In the genomic region with DNA sequence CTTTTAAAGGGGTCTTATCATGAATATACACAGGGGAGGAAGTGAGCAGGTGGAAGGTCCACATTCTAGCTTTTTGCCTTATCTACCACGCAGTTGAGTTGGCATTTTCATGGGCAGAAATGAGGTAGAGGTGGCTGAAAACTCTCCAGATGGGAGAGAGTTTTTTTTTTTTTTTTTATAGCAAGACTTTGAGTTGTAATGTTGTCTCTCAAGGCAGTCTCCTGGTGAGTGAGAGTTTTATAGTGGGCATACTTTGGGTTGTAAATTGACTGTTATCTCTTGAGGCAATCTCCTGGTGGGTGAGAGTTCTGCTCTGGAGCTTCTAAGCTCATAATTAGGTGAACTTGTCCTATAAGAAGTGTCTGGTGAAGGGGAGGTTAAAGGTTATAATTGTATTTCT, we compare ENCODE assay signal across 26 cellular contexts.
DNase-seq lines count a peak whose midpoint lies in the region; ATAC-seq and TF ChIP-seq lines count a peak whose summit lies in the region.
"Had no signal": no experiment of that assay in that cellular context is flagged by ENCODE, and none has a peak within 500 bp of the region (broad histone marks: within the 10 kb centered on the region; RNA-seq: fewer than 3 reads in every experiment).

No MANE protein-coding gene starts in this region.

- no peak for TF ChIP-seq CTCF in A673 (conservative IDR thresholded peaks at IDR 0.05; ENCODE audit: low read depth, low read length)
- no peak for TF ChIP-seq CTCF in Caco-2 (IDR thresholded peaks at IDR 0.05; ENCODE audit: insufficient read depth in 1 of 2, low read depth in 1 of 2, low read length in 1 of 2, severe bottlenecking in 1 of 2, unreplicated experiment in 1 of 2)

- H3K4me1 Mint-ChIP-seq in activated naive CD8-positive, alpha-beta T cell treated with anti-CD3 and anti-CD28 coated beads, Interleukin-2, amount 50 U/mL, for 24 hours: no peaks in the 10 kb centered on the region
- H3K4me1 Mint-ChIP-seq in Caco-2 (ENCODE audit: low read depth, unreplicated experiment): no peaks in the 10 kb centered on the region
- H3K4me1 Mint-ChIP-seq: CD14-positive monocyte; CD4-positive, alpha-beta memory T cell; CD4-positive, CD25-positive, alpha-beta regulatory T cell; CD8-positive, alpha-beta memory T cell had no signal

- no peak overlapping the region for H2BK120ac ChIP-seq in mesendoderm (ENCODE audit: low read depth, low read length)

- no peak overlapping the region for H4K8ac ChIP-seq in mesendoderm (ENCODE audit: low read depth, low read length)

- no peak for ATAC-seq in activated naive CD8-positive, alpha-beta T cell treated with anti-CD3 and anti-CD28 coated beads, Interleukin-2, amount 50 U/mL, for 24 hours
- ATAC-seq: A549, GM12878 had no signal

- H3K9me3 Mint-ChIP-seq in activated naive CD8-positive, alpha-beta T cell treated with anti-CD3 and anti-CD28 coated beads, Interleukin-2, amount 50 U/mL, for 24 hours: no peaks in the 10 kb centered on the region
- H3K9me3 Mint-ChIP-seq in Caco-2 (ENCODE audit: unreplicated experiment): no peaks in the 10 kb centered on the region

- CTCF ChIA-PET in A673 (lab: Charles Lee): no interaction called here
- CTCF ChIA-PET in HEK293T (lab: Yijun Ruan, JAX): no interaction called here
- CTCF ChIA-PET in Caco-2 (lab: Charles Lee): no interaction called here

- no peaks in the 10 kb centered on the region for H3K27me3 ChIP-seq in A673 (replicated peaks; ENCODE audit: insufficient read depth, low read depth, low read length, poor library complexity)
- H3K27me3 ChIP-seq in mesendoderm (ENCODE audit: insufficient read depth, low read length, poor library complexity): no peaks in the 10 kb centered on the region
- no peaks in the 10 kb centered on the region for H3K27me3 ChIP-seq in Caco-2 (replicated peaks; ENCODE audit: control insufficient read depth, insufficient read depth, low read length)
- H3K27me3 ChIP-seq: BE2C, BLaER1 had no signal

- no peak overlapping the region for H3K18ac ChIP-seq in mesendoderm (ENCODE audit: low read length)

- no peaks in the 10 kb centered on the region for H3K79me2 ChIP-seq in mesendoderm (ENCODE audit: control insufficient read depth, insufficient read depth, low read length)

- WGBS in mesendoderm (ENCODE audit: extremely low coverage, insufficient coverage, low lambda C conversion rate): no CpG with 5 or more reads among the region's 1 CpG

- DNase-seq in A673 (ENCODE audit: low spot score) (peak; percentile 2), HEK293T (ENCODE audit: extremely low spot score) (no peak), SK-N-DZ (ENCODE audit: low spot score) (peak; percentile 13), mesendoderm (peak; percentile 17), Caco-2 (no peak), HCEC 1CT (no peak)
- no peak for DNase-seq in activated naive CD8-positive, alpha-beta T cell treated with anti-CD3 and anti-CD28 coated beads, Interleukin-2, amount 50 U/mL, for 24 hours
- DNase-seq: ACHN; BE2C; C1 segment of cervical spinal cord; CD4-positive, alpha-beta memory T cell; CD4-positive, CD25-positive, alpha-beta regulatory T cell; CD8-positive, alpha-beta memory T cell; COR-L47; DMS 273 treated with DMSO at 0.1 percent for 48 hours; DMS153; DMS53; DMS79; DND-41; EL; GDM1 had no signal

- no peaks in the 10 kb centered on the region for H3K4me1 ChIP-seq in A673 (ENCODE audit: insufficient read depth, low read length, poor library complexity, severe bottlenecking)
- H3K4me1 ChIP-seq in mesendoderm (ENCODE audit: control insufficient read depth, low read depth, low read length): no peaks in the 10 kb centered on the region
- no peaks in the 10 kb centered on the region for H3K4me1 ChIP-seq in Caco-2
- H3K4me1 ChIP-seq: A549, BLaER1 had no signal

- H3K9me3 ChIP-seq in A673 (ENCODE audit: low read depth, low read length, poor library complexity, severe bottlenecking): no peaks in the 10 kb centered on the region
- no peaks in the 10 kb centered on the region for H3K9me3 ChIP-seq in Caco-2
- H3K9me3 ChIP-seq: A549, BE2C, BLaER1 had no signal

- intact Hi-C loops in A673 (cut with micrococcal nuclease; ENCODE audit: unreplicated experiment) (no loop called here), Caco-2 (cut with micrococcal nuclease; ENCODE audit: unreplicated experiment) (no loop called here)

- BruUV-seq in A673 (replicated peaks; lab: Mats Ljungman, UMichigan) (no TSS peak), Caco-2 (replicated peaks; lab: Mats Ljungman, UMichigan) (no TSS peak)

- H2AK5ac ChIP-seq in mesendoderm (ENCODE audit: low read length): no peak overlapping the region

- H3K4ac ChIP-seq in mesendoderm (ENCODE audit: low read depth, low read length): no peak overlapping the region

- no peak overlapping the region for H3K4me3 Mint-ChIP-seq in activated naive CD8-positive, alpha-beta T cell treated with anti-CD3 and anti-CD28 coated beads, Interleukin-2, amount 50 U/mL, for 24 hours
- no peak overlapping the region for H3K4me3 Mint-ChIP-seq in Caco-2 (ENCODE audit: unreplicated experiment)
- H3K4me3 Mint-ChIP-seq: CD14-positive monocyte; CD4-positive, alpha-beta memory T cell; CD4-positive, CD25-positive, alpha-beta regulatory T cell; CD8-positive, alpha-beta memory T cell had no signal

- H2BK5ac ChIP-seq in mesendoderm (ENCODE audit: low read length): no peak overlapping the region

- H3K4me2 ChIP-seq in mesendoderm (ENCODE audit: low read length): no peak overlapping the region
- H3K4me2 ChIP-seq: A549, BLaER1 had no signal

- no peak overlapping the region for H3K23ac ChIP-seq in mesendoderm (ENCODE audit: low read length)

- H3K27me3 Mint-ChIP-seq in activated naive CD8-positive, alpha-beta T cell treated with anti-CD3 and anti-CD28 coated beads, Interleukin-2, amount 50 U/mL, for 24 hours: no peaks in the 10 kb centered on the region
- no peaks in the 10 kb centered on the region for H3K27me3 Mint-ChIP-seq in Caco-2 (ENCODE audit: insufficient read depth, unreplicated experiment)
- H3K27me3 Mint-ChIP-seq: CD4-positive, alpha-beta memory T cell; CD4-positive, CD25-positive, alpha-beta regulatory T cell; CD8-positive, alpha-beta memory T cell had no signal

- H3K4me3 ChIP-seq in A673 (ENCODE audit: low read depth, low read length, poor library complexity, severe bottlenecking) (no peak overlapping the region), mesendoderm (ENCODE audit: low read length) (no peak overlapping the region), Caco-2 (ENCODE audit: low read depth, low read length) (no peak overlapping the region)
- H3K4me3 ChIP-seq: A549, BLaER1, GM12878 had no signal

- no peak overlapping the region for H3K9ac ChIP-seq in mesendoderm (ENCODE audit: low read length)
- H3K9ac ChIP-seq: BLaER1 had no signal

- no peak overlapping the region for H2BK15ac ChIP-seq in mesendoderm (replicated peaks; ENCODE audit: low read depth)

- no peak overlapping the region for H4K5ac ChIP-seq in mesendoderm (ENCODE audit: low read length)

- H3K27ac ChIP-seq in A673 (ENCODE audit: low read depth, low read length, poor library complexity, severe bottlenecking) (no peak overlapping the region), mesendoderm (ENCODE audit: low read depth, low read length) (no peak overlapping the region)
- H3K27ac ChIP-seq: 22Rv1, A549, BLaER1 had no signal

- no peak overlapping the region for H3K27ac Mint-ChIP-seq in activated naive CD8-positive, alpha-beta T cell treated with anti-CD3 and anti-CD28 coated beads, Interleukin-2, amount 50 U/mL, for 24 hours
- no peak overlapping the region for H3K27ac Mint-ChIP-seq in Caco-2 (ENCODE audit: unreplicated experiment)
- H3K27ac Mint-ChIP-seq: CD14-positive monocyte; CD4-positive, alpha-beta memory T cell; CD4-positive, CD25-positive, alpha-beta regulatory T cell; CD8-positive, alpha-beta memory T cell had no signal

- H3K36me3 Mint-ChIP-seq in activated naive CD8-positive, alpha-beta T cell treated with anti-CD3 and anti-CD28 coated beads, Interleukin-2, amount 50 U/mL, for 24 hours (ENCODE audit: low read depth): no peaks in the 10 kb centered on the region
- peaks cover 6% of the 10 kb centered on the region for H3K36me3 Mint-ChIP-seq in Caco-2 (ENCODE audit: insufficient read depth, unreplicated experiment)
- H3K36me3 Mint-ChIP-seq: CD14-positive monocyte; CD4-positive, alpha-beta memory T cell; CD4-positive, CD25-positive, alpha-beta regulatory T cell; CD8-positive, alpha-beta memory T cell had no signal

- H3K36me3 ChIP-seq in A673 (ENCODE audit: insufficient read depth, low read length, poor library complexity, severe bottlenecking): no peaks in the 10 kb centered on the region
- H3K36me3 ChIP-seq in mesendoderm (ENCODE audit: control insufficient read depth, insufficient read depth, low read length): no peaks in the 10 kb centered on the region
- no peaks in the 10 kb centered on the region for H3K36me3 ChIP-seq in Caco-2 (ENCODE audit: control insufficient read depth, insufficient read depth, low read length)
- H3K36me3 ChIP-seq: BE2C, BLaER1 had no signal

- no peaks in the 10 kb centered on the region for H3K79me1 ChIP-seq in mesendoderm (ENCODE audit: low read length)

- POLR2A ChIA-PET in A673 (lab: Charles Lee; ENCODE audit: low non-redundant PET) (no interaction called here), HEK293T (lab: Yijun Ruan, JAX) (no interaction called here), Caco-2 (lab: Charles Lee) (no interaction called here)

- H3K56ac ChIP-seq in mesendoderm (ENCODE audit: low read length): no peak overlapping the region

TF ChIP-seq in HEK293T, 16 proteins besides CTCF, POLR2A, EP300 and RAD21:
- TF ChIP-seq ZNF384 (IDR thresholded peaks at IDR 0.05) (peak; percentile 77), TARDBP (IDR thresholded peaks at IDR 0.05) (no peak), FOXA1 (IDR thresholded peaks at IDR 0.05) (no peak)
- TF ChIP-seq, protein P1, sequence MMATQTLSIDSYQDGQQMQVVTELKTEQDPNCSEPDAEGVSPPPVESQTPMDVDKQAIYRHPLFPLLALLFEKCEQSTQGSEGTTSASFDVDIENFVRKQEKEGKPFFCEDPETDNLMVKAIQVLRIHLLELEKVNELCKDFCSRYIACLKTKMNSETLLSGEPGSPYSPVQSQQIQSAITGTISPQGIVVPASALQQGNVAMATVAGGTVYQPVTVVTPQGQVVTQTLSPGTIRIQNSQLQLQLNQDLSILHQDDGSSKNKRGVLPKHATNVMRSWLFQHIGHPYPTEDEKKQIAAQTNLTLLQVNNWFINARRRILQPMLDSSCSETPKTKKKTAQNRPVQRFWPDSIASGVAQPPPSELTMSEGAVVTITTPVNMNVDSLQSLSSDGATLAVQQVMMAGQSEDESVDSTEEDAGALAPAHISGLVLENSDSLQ (IDR thresholded peaks at IDR 0.05): peak; percentile 60

Comparison
In these comparisons a context has a peak if more than half of its experiments do, and no peak if none do; other contexts are left out.
1. DNase-seq: peak in A673 (single experiment), SK-N-DZ (single experiment) and mesendoderm (single experiment); none in HEK293T (single experiment), activated naive CD8-positive, alpha-beta T cell treated with anti-CD3 and anti-CD28 coated beads, Interleukin-2, amount 50 U/mL, for 24 hours (single experiment), Caco-2 (0 of 2) and HCEC 1CT (single experiment).